Comparison of ENCODE assay signal across 8 cellular contexts in genomic region chr4:7067147-7067522, GRCh38. TPM values are rescaled to one million over a fixed set of nuclear protein-coding genes. Genes with fewer than 3 reads are reported as not detected.
A peak's percentile ranks its signal among the peaks of the same experiment; 100 is the strongest.
DNase-seq lines count a peak whose midpoint lies in the region; ATAC-seq and TF ChIP-seq lines count a peak whose summit lies in the region.

No MANE protein-coding gene starts in this region.

- in situ Hi-C loops in KBM-7 (cut with MboI; ENCODE audit: low pct_unique_long_range_greater_than_20kb, low sequenced_read_pairs) (no loop called here), transverse colon (cut with MboI; ENCODE audit: low pct_ligation_motif_present in 1 of 4, low pct_unique_long_range_greater_than_20kb in 1 of 4, low sequenced_read_pairs in 3 of 4) (loop anchor here in 2 of 4 donors (25.0 kb wide), 3 partner anchors 180 to 355 kb away; partner anchors contain the start of genes BLOC1S4 (in 1 of the 2) and MRFAP1L1 (in 1 of the 2))

- TF ChIP-seq EP300 in transverse colon (IDR thresholded peaks at IDR 0.05; ENCODE audit: low read depth), result no peak

- peak; percentile 18 to 46 for ATAC-seq in lower lobe of right lung

- no peaks in the 10 kb centered on the region for H3K27me3 ChIP-seq in ascending aorta
- H3K27me3 ChIP-seq in lower lobe of right lung (ENCODE audit: low read depth), result no peaks in the 10 kb centered on the region
- H3K27me3 ChIP-seq in transverse colon, result no peaks in the 10 kb centered on the region

- TF ChIP-seq POLR2A in transverse colon (IDR thresholded peaks at IDR 0.05), result no peak

- intact Hi-C loops in ascending aorta (cut with DNase I), result loop anchor here (5.0 kb wide), 3 partner anchors 285 to 425 kb away; partner anchors contain the start of genes BLOC1S4, KIAA0232 and MRFAP1
- intact Hi-C loops in lower lobe of right lung (cut with DNase I), result no loop called here
- intact Hi-C loops in transverse colon (cut with DNase I; ENCODE audit: low total_unique reads), result loop anchor here (5.0 kb wide), 1 partner anchor 155 kb away; no protein-coding TSS in a partner anchor

- no peaks in the 10 kb centered on the region for H3K9me3 ChIP-seq in ascending aorta
- no peaks in the 10 kb centered on the region for H3K9me3 ChIP-seq in lower lobe of right lung
- no peaks in the 10 kb centered on the region for H3K9me3 ChIP-seq in transverse colon

- peaks cover 9 to 24% of the 10 kb centered on the region in 2 donors for H3K36me3 ChIP-seq in ascending aorta
- peaks cover 30% of the 10 kb centered on the region for H3K36me3 ChIP-seq in lower lobe of right lung
- H3K36me3 ChIP-seq in transverse colon, result peaks cover 0 to 7% (median 1%) of the 10 kb centered on the region in 4 donors

- 0 to 1% methylated on average over 4 to 19 of the region's 19 CpGs for WGBS in transverse colon (ENCODE audit: low coverage in 1 of 2), 2 donors

- TF ChIP-seq CTCF in ascending aorta (IDR thresholded peaks at IDR 0.05) (no peak), lower lobe of right lung (IDR thresholded peaks at IDR 0.05) (no peak), transverse colon (IDR thresholded peaks at IDR 0.05) (no peak)

- peak overlapping the region; percentile 86 to 95 for H3K27ac ChIP-seq in ascending aorta
- peak overlapping the region; percentile 92 for H3K27ac ChIP-seq in lower lobe of right lung
- H3K27ac ChIP-seq in transverse colon, result peak overlapping the region; percentile 88 to 96 (median 92)

- peaks cover 10 to 18% of the 10 kb centered on the region in 2 donors for H3K4me1 ChIP-seq in ascending aorta
- peaks cover 33% of the 10 kb centered on the region for H3K4me1 ChIP-seq in lower lobe of right lung
- peaks cover 18 to 32% (median 22%) of the 10 kb centered on the region in 4 donors for H3K4me1 ChIP-seq in transverse colon

- DNase-seq in activated T-cell treated with anti-CD3 and anti-CD28 coated beads for 48 hours (ENCODE audit: low read depth), result peak; percentile 30
- DNase-seq in activated T-cell treated with anti-CD3 and anti-CD28 coated beads for 4 hours, result no peak
- DNase-seq in KBM-7, result peak; percentile 47
- no peak for DNase-seq in ascending aorta (ENCODE audit: low spot score in 2 of 2)
- DNase-seq in lower lobe of right lung, result no peak
- DNase-seq in transverse colon, result peak; percentile 58
- no peak for DNase-seq in anterior cingulate cortex (lab: John Stamatoyannopoulos, UW)
- DNase-seq in UCSD-AML1 (lab: John Stamatoyannopoulos, UW; ENCODE audit: unreplicated experiment), result no peak

- H3K4me3 ChIP-seq in ascending aorta (peak overlapping the region; percentile 90 to 94), lower lobe of right lung (peak overlapping the region; percentile 92), transverse colon (peak overlapping the region; percentile 79 to 92 (median 85))

RNA-seq across cellular contexts. Expression of gene GRPEL1, which starts 0.7 kb away (rescaled TPM):
- total RNA-seq in ascending aorta, result 42.5 TPM
- 25.7 TPM for total RNA-seq in lower lobe of right lung
- total RNA-seq in transverse colon, result 10 to 100 TPM in 2 of 4 donors, 1 to 10 TPM in 2; 1.1 to 22.0 (median 12.5) TPM

RNA-seq across cellular contexts. Expression of gene TADA2B, which starts 24.0 kb away (rescaled TPM):
- total RNA-seq in ascending aorta (37.3 TPM), lower lobe of right lung (20.2 TPM), transverse colon (10 to 100 TPM; 18.7 to 31.8 (median 27.4) TPM)

Comparison
In these comparisons a context has a peak if more than half of its experiments do, and no peak if none do; other contexts are left out.
1. DNase-seq: peak in activated T-cell treated with anti-CD3 and anti-CD28 coated beads for 48 hours (single experiment), KBM-7 (single experiment) and transverse colon (single experiment); none in activated T-cell treated with anti-CD3 and anti-CD28 coated beads for 4 hours (single experiment), ascending aorta (0 of 2), lower lobe of right lung (single experiment), anterior cingulate cortex (0 of 58) and UCSD-AML1 (single experiment).
2. Peak in every context shown above with its lines, with median percentiles within 50 percentile points of each other: H3K27ac ChIP-seq and H3K4me3 ChIP-seq.